Comparison of ENCODE assay signal across 9 cellular contexts in genomic region chr3:50591196-50591741, GRCh38. TPM values are rescaled to one million over a fixed set of nuclear protein-coding genes. Genes with fewer than 3 reads are reported as not detected.
DNase-seq lines count a peak whose midpoint lies in the region; ATAC-seq and TF ChIP-seq lines count a peak whose summit lies in the region.
"Had no signal": no experiment of that assay in that cellular context is flagged by ENCODE, and none has a peak within 500 bp of the region (broad histone marks: within the 10 kb centered on the region; RNA-seq: fewer than 3 reads in every experiment).

No MANE protein-coding gene starts in this region.

- no peak for TF ChIP-seq RAD21 in HCT116 (IDR thresholded peaks at IDR 0.05; ENCODE audit: low read depth)

- H3K79me2 ChIP-seq in DND-41 (ENCODE audit: insufficient read depth, low read length) (peaks cover 60% of the 10 kb centered on the region), HCT116 (ENCODE audit: insufficient read depth, low read length) (no peaks in the 10 kb centered on the region)

- H3K4me1 ChIP-seq in DND-41 (ENCODE audit: insufficient read depth, low read length) (peaks cover 99% of the 10 kb centered on the region), HCT116 (ENCODE audit: control insufficient read depth in 1 of 2, insufficient read depth in 2 of 2, low read length in 2 of 2) (peaks cover 7 to 22% of the 10 kb centered on the region in 2 experiments; a peak in 3 of 4 replicates), mucosa of rectum (ENCODE audit: control insufficient read depth in 2 of 2, insufficient read depth in 2 of 2, low read length in 2 of 2) (peaks cover 11 to 20% of the 10 kb centered on the region in 2 donors), prostate gland (replicated peaks) (peaks cover 2% of the 10 kb centered on the region)

- no peaks in the 10 kb centered on the region for H3K9me2 ChIP-seq in HCT116 (ENCODE audit: insufficient read depth)

- intact Hi-C loops in HCT116 (cut with micrococcal nuclease), result no loop called here
- intact Hi-C loops in prostate gland (cut with DNase I), result no loop called here

- POLR2A ChIA-PET in HCT116 (lab: Charles Lee), result interaction anchor here (0.8 kb wide), 1 partner anchor 10 kb away, joined by 4 read pairs; no protein-coding TSS in a partner anchor
- POLR2A ChIA-PET in activated CD4-positive, alpha-beta memory T cell treated with anti-CD3 and anti-CD28 coated beads, Interleukin-2, amount 10 ng/mL, durations not matched to agents 7 days and 5 days (lab: Charles Lee), result interaction anchor here (0.6 to 37.3 kb wide), 6 partner anchors 16 to 1658 kb away, joined by 3 to 4963 read pairs (median 24); partner anchors contain the start of genes C3orf18, CISH, HEMK1 and HYAL3

- no TSS peak for BruUV-seq in HCT116 (replicated peaks; lab: Mats Ljungman, UMichigan)

- H3K9ac ChIP-seq in DND-41 (ENCODE audit: low read depth, low read length) (peak overlapping the region; percentile 53), HCT116 (ENCODE audit: low read length) (no peak overlapping the region), mucosa of rectum (ENCODE audit: low read depth in 1 of 2, low read length in 2 of 2) (peak overlapping the region; percentile 1 to 24)

- peak; percentile 52 for DNase-seq in DND-41
- DNase-seq in HCT116 (ENCODE audit: low read depth, low spot score), result no peak
- DNase-seq in activated CD4-positive, alpha-beta memory T cell treated with anti-CD3 and anti-CD28 coated beads, Interleukin-2, amount 10 ng/mL, durations not matched to agents 7 days and 5 days, result peak; percentile 51
- DNase-seq in UCSD-AML1 (lab: John Stamatoyannopoulos, UW; ENCODE audit: unreplicated experiment), result no peak
- no peak for DNase-seq in prostate gland (ENCODE audit: low spot score)
- DNase-seq in hypothalamus (lab: John Stamatoyannopoulos, UW), result no peak
- DNase-seq: trophoblast cell had no signal

- H3K36me3 ChIP-seq in DND-41 (ENCODE audit: insufficient read depth, low read length) (peaks cover 10% of the 10 kb centered on the region; the same call in 1 of the 2 replicates), HCT116 (ENCODE audit: control insufficient read depth in 1 of 2, insufficient read depth in 2 of 2, low read length in 2 of 2) (no peaks in the 10 kb centered on the region), mucosa of rectum (ENCODE audit: control insufficient read depth in 2 of 2, insufficient read depth in 2 of 2, low read length in 2 of 2) (no peaks in the 10 kb centered on the region), prostate gland (no peaks in the 10 kb centered on the region)

- H3K4me1 Mint-ChIP-seq in activated CD4-positive, alpha-beta memory T cell treated with anti-CD3 and anti-CD28 coated beads, Interleukin-2, amount 10 ng/mL, durations not matched to agents 7 days and 5 days, result peaks cover 98% of the 10 kb centered on the region

- RAD21 ChIA-PET in HCT116 (lab: Charles Lee; ENCODE audit: low non-redundant PET in 1 of 2, low total read pairs in 2 of 2, uncharacterized antibody in 2 of 2, unreplicated experiment in 2 of 2), result interaction anchor here in 1 of 2 experiments (1.0 kb wide), 1 partner anchor 10 kb away, joined by 3 read pairs; no protein-coding TSS in a partner anchor

- WGBS in prostate gland, result 60% methylated on average over 9 of the region's 9 CpGs

- H3K4me2 ChIP-seq in DND-41 (ENCODE audit: insufficient read depth, low read length), result peak overlapping the region; percentile 55
- H3K4me2 ChIP-seq in HCT116 (ENCODE audit: low read length), result peak overlapping the region; percentile 27

- peaks cover 33% of the 10 kb centered on the region for H3K36me3 Mint-ChIP-seq in activated CD4-positive, alpha-beta memory T cell treated with anti-CD3 and anti-CD28 coated beads, Interleukin-2, amount 10 ng/mL, durations not matched to agents 7 days and 5 days (ENCODE audit: low read depth)

- H3K9me3 Mint-ChIP-seq in activated CD4-positive, alpha-beta memory T cell treated with anti-CD3 and anti-CD28 coated beads, Interleukin-2, amount 10 ng/mL, durations not matched to agents 7 days and 5 days, result no peaks in the 10 kb centered on the region

- H3K27ac ChIP-seq in DND-41 (ENCODE audit: low read length), result peak overlapping the region; percentile 94
- no peak overlapping the region for H3K27ac ChIP-seq in HCT116 (ENCODE audit: low read depth, low read length)
- H3K27ac ChIP-seq in mucosa of rectum (ENCODE audit: low read depth in 2 of 2, low read length in 2 of 2), result peak overlapping the region; percentile 40 to 86
- H3K27ac ChIP-seq in prostate gland, result no peak overlapping the region

- H3K27me3 Mint-ChIP-seq in activated CD4-positive, alpha-beta memory T cell treated with anti-CD3 and anti-CD28 coated beads, Interleukin-2, amount 10 ng/mL, durations not matched to agents 7 days and 5 days, result no peaks in the 10 kb centered on the region

- peak overlapping the region; percentile 96 for H3K27ac Mint-ChIP-seq in activated CD4-positive, alpha-beta memory T cell treated with anti-CD3 and anti-CD28 coated beads, Interleukin-2, amount 10 ng/mL, durations not matched to agents 7 days and 5 days

- ATAC-seq in DND-41 (ENCODE audit: insufficient read depth, low read depth) (peak; percentile 2; the same call in 2 of the 3 replicates), HCT116 (peak; percentile 23), HG03439 (IDR thresholded peaks at IDR 0.05; ENCODE audit: unreplicated experiment) (no peak)

- peak overlapping the region in 1 of 2 experiments; percentile 34; a peak in 1 of 4 replicates for H3K4me3 ChIP-seq in DND-41 (ENCODE audit: low read depth in 1 of 2, low read length in 2 of 2)
- no peak overlapping the region for H3K4me3 ChIP-seq in HCT116 (replicated peaks in 1 of 2; ENCODE audit: low read depth in 1 of 2, low read length in 2 of 2)
- H3K4me3 ChIP-seq in mucosa of rectum (ENCODE audit: low read length in 2 of 2), result no peak overlapping the region
- H3K4me3 ChIP-seq in prostate gland, result no peak overlapping the region

- no peak for TF ChIP-seq CTCF in DND-41 (IDR thresholded peaks at IDR 0.05; ENCODE audit: borderline replicate concordance, extremely low read depth, low read length, poor library complexity, severe bottlenecking)
- TF ChIP-seq CTCF in HCT116 (IDR thresholded peaks at IDR 0.05 in 2 of 3, conservative IDR thresholded peaks at IDR 0.05 in 1 of 3; ENCODE audit: borderline replicate concordance in 1 of 3, insufficient read depth in 1 of 3, low read depth in 2 of 3, low read length in 2 of 3), result no peak
- peak in 1 of 4 experiments; percentile 0 for TF ChIP-seq CTCF in prostate gland (IDR thresholded peaks at IDR 0.05)

- TF ChIP-seq POLR2A in HCT116 (IDR thresholded peaks at IDR 0.05; ENCODE audit: borderline replicate concordance, extremely low read depth, insufficient read depth, insufficient read length) (no peak), prostate gland (IDR thresholded peaks at IDR 0.05) (no peak)

- H3K9me3 ChIP-seq in DND-41 (ENCODE audit: insufficient read depth, low read length, severe bottlenecking), result no peaks in the 10 kb centered on the region
- no peaks in the 10 kb centered on the region for H3K9me3 ChIP-seq in HCT116 (ENCODE audit: control insufficient read depth in 1 of 2, insufficient read depth in 1 of 2, low read depth in 1 of 2, low read length in 2 of 2)
- H3K9me3 ChIP-seq in mucosa of rectum (ENCODE audit: control insufficient read depth in 2 of 2, low read length in 2 of 2), result no peaks in the 10 kb centered on the region
- H3K9me3 ChIP-seq in prostate gland, result no peaks in the 10 kb centered on the region

- no peaks in the 10 kb centered on the region for H4K20me1 ChIP-seq in DND-41 (ENCODE audit: insufficient read depth, low read length)
- H4K20me1 ChIP-seq in HCT116 (ENCODE audit: insufficient read depth), result no peaks in the 10 kb centered on the region

- CTCF ChIA-PET in HCT116 (lab: Charles Lee), result interaction anchor here (0.9 to 1.6 kb wide), 3 partner anchors 19 to 24 kb away, joined by 3 to 6 read pairs (median 3); partner anchors contain the start of gene CISH
- CTCF ChIA-PET in activated CD4-positive, alpha-beta memory T cell treated with anti-CD3 and anti-CD28 coated beads, Interleukin-2, amount 10 ng/mL, durations not matched to agents 7 days and 5 days (lab: Charles Lee), result interaction anchor here (1.0 to 11.1 kb wide), 5 partner anchors 10 to 29 kb away, joined by 3 to 342 read pairs (median 5); partner anchors contain the start of genes C3orf18, CISH, HEMK1 and MAPKAPK3

- peak overlapping the region; percentile 70 for H3K4me3 Mint-ChIP-seq in activated CD4-positive, alpha-beta memory T cell treated with anti-CD3 and anti-CD28 coated beads, Interleukin-2, amount 10 ng/mL, durations not matched to agents 7 days and 5 days

- H2AFZ ChIP-seq in DND-41 (ENCODE audit: low read depth, low read length) (no peak overlapping the region), HCT116 (ENCODE audit: low read depth, low read length, poor library complexity, severe bottlenecking) (no peak overlapping the region)

- H3K27me3 ChIP-seq in DND-41 (ENCODE audit: insufficient read depth, low read length, poor library complexity), result no peaks in the 10 kb centered on the region
- no peaks in the 10 kb centered on the region for H3K27me3 ChIP-seq in HCT116 (ENCODE audit: insufficient read depth, low read length)
- H3K27me3 ChIP-seq in mucosa of rectum (ENCODE audit: control insufficient read depth in 2 of 2, insufficient read depth in 2 of 2, low read length in 2 of 2), result no peaks in the 10 kb centered on the region
- H3K27me3 ChIP-seq in prostate gland (replicated peaks; ENCODE audit: insufficient read depth), result no peaks in the 10 kb centered on the region

RNA-seq across cellular contexts. Expression of gene CISH, which starts 20.3 kb away (rescaled TPM):
- total RNA-seq in HCT116 (2021; ENCODE audit: unreplicated experiment), result 4.5 TPM
- 5.0 and 5.1 TPM in 2 replicates for polyA plus RNA-seq in HCT116 (2012)
- total RNA-seq in activated CD4-positive, alpha-beta memory T cell treated with anti-CD3 and anti-CD28 coated beads, Interleukin-2, amount 10 ng/mL, durations not matched to agents 7 days and 5 days, result 100 to 1,000 TPM; 328 to 335 TPM
- total RNA-seq in prostate gland, result 1 to 10 TPM; 5.1 to 7.6 TPM

RNA-seq across cellular contexts. Expression of gene HEMK1, which starts 21.9 kb away (rescaled TPM):
- total RNA-seq in HCT116 (2021; ENCODE audit: unreplicated experiment) (20.5 TPM), prostate gland (10 to 100 TPM in 1 of 2 donors, 1 to 10 TPM in 1; 8.5 to 17.1 TPM)
- polyA plus RNA-seq in HCT116 (2012), result 11.3 and 15.1 TPM in 2 replicates
- 10 to 100 TPM; 49.6 to 50.1 TPM for total RNA-seq in activated CD4-positive, alpha-beta memory T cell treated with anti-CD3 and anti-CD28 coated beads, Interleukin-2, amount 10 ng/mL, durations not matched to agents 7 days and 5 days

RNA-seq across cellular contexts. Expression of gene C3orf18, which starts 23.7 kb away (rescaled TPM):
- total RNA-seq in HCT116 (2021; ENCODE audit: unreplicated experiment) (10.1 TPM), prostate gland (10 to 100 TPM in 1 of 2 donors, 1 to 10 TPM in 1; 7.5 to 11.0 TPM)
- polyA plus RNA-seq in HCT116 (2012), result 9.5 and 10.5 TPM in 2 replicates
- total RNA-seq in activated CD4-positive, alpha-beta memory T cell treated with anti-CD3 and anti-CD28 coated beads, Interleukin-2, amount 10 ng/mL, durations not matched to agents 7 days and 5 days, result 10 to 100 TPM; 14.6 to 17.5 TPM

RNA-seq across cellular contexts. Expression of gene MAPKAPK3, which starts 25.7 kb away (rescaled TPM):
- total RNA-seq in HCT116 (2021; ENCODE audit: unreplicated experiment) (87.3 TPM), prostate gland (10 to 100 TPM; 33.2 to 52.3 TPM)
- polyA plus RNA-seq in HCT116 (2012), result 79.5 and 97.2 TPM in 2 replicates
- total RNA-seq in activated CD4-positive, alpha-beta memory T cell treated with anti-CD3 and anti-CD28 coated beads, Interleukin-2, amount 10 ng/mL, durations not matched to agents 7 days and 5 days, result 100 to 1,000 TPM; 146 to 157 TPM

Comparison
In these comparisons a context has a peak if more than half of its experiments do, and no peak if none do; other contexts are left out.
1. DNase-seq: peak in DND-41 (single experiment) and activated CD4-positive, alpha-beta memory T cell treated with anti-CD3 and anti-CD28 coated beads, Interleukin-2, amount 10 ng/mL, durations not matched to agents 7 days and 5 days (single experiment); none in HCT116 (single experiment), UCSD-AML1 (single experiment), prostate gland (single experiment) and hypothalamus (0 of 51).
2. H3K27ac ChIP-seq: peak in DND-41 (single experiment) and mucosa of rectum (2 of 2); none in HCT116 (single experiment) and prostate gland (0 of 2).
3. RNA of gene CISH, which starts 20.3 kb away (total RNA-seq): 328 to 335 TPM in activated CD4-positive, alpha-beta memory T cell treated with anti-CD3 and anti-CD28 coated beads, Interleukin-2, amount 10 ng/mL, durations not matched to agents 7 days and 5 days; 5.1 to 7.6 TPM in prostate gland and 4.5 TPM in HCT116 (single experiment); every median in the first group is over 10 times any median in the second.